In genomic region chr20:54044156-54044555, GRCh38 we compare ENCODE assay signal across 10 cellular contexts. TPM values are rescaled to one million over a fixed set of nuclear protein-coding genes. Genes with fewer than 3 reads are reported as not detected.
DNase-seq lines count a peak whose midpoint lies in the region; ATAC-seq, FAIRE-seq and TF ChIP-seq lines count a peak whose summit lies in the region.
"Had no signal": no experiment of that assay in that cellular context is flagged by ENCODE, and none has a peak within 500 bp of the region (broad histone marks: within the 10 kb centered on the region; RNA-seq: fewer than 3 reads in every experiment).

No MANE protein-coding gene starts in this region.

- TF ChIP-seq CTCF in BJ (IDR thresholded peaks at IDR 0.05; ENCODE audit: insufficient read depth, low read depth, low read length) (no peak), NB4 (IDR thresholded peaks at IDR 0.05; ENCODE audit: low read depth, low read length) (no peak)

- DNase-seq in BJ (ENCODE audit: low read depth), result peak; percentile 64
- DNase-seq in NB4 (ENCODE audit: low read depth), result peak; percentile 28
- DNase-seq in fibroblast of the conjunctiva (ENCODE audit: low read depth), result peak; percentile 62
- no peak for DNase-seq in CD8-positive, alpha-beta memory T cell
- DNase-seq in NCI-H2196 (lab: John Stamatoyannopoulos, UW; ENCODE audit: unreplicated experiment), result no peak
- DNase-seq in NCI-H1694 treated with DMSO at 0.1 percent for 48 hours (lab: John Stamatoyannopoulos, UW), result no peak
- no peak for DNase-seq in small intestine
- DNase-seq: naive B cell had no signal

- CTCF ChIA-PET in BJ (lab: Yijun Ruan, JAX), result no interaction called here
- CTCF ChIA-PET in CD8-positive, alpha-beta memory T cell (lab: Charles Lee), result no interaction called here

- peaks cover 0 to 3% (median 0%) of the 10 kb centered on the region in 5 donors for H3K9me3 Mint-ChIP-seq in CD8-positive, alpha-beta memory T cell

- no peaks in the 10 kb centered on the region for H3K36me3 ChIP-seq in BJ (ENCODE audit: control insufficient read depth, insufficient read depth, low read length)
- no peaks in the 10 kb centered on the region for H3K36me3 ChIP-seq in CD8-positive, alpha-beta memory T cell (ENCODE audit: insufficient read depth, low read length)
- H3K36me3 ChIP-seq in small intestine (ENCODE audit: control insufficient read depth in 2 of 2, insufficient read depth in 2 of 2, low read length in 2 of 2), result no peaks in the 10 kb centered on the region

- H3K36me3 Mint-ChIP-seq in CD8-positive, alpha-beta memory T cell, result peaks cover 0 to 1% (median 0%) of the 10 kb centered on the region in 3 donors

- no peaks in the 10 kb centered on the region for H3K9me3 ChIP-seq in CD8-positive, alpha-beta memory T cell (ENCODE audit: low read length)
- H3K9me3 ChIP-seq in small intestine (ENCODE audit: control insufficient read depth, low read depth), result no peaks in the 10 kb centered on the region

- no peaks in the 10 kb centered on the region for H3K4me1 ChIP-seq in CD8-positive, alpha-beta memory T cell (ENCODE audit: insufficient read depth, low read length)
- no peaks in the 10 kb centered on the region for H3K4me1 ChIP-seq in small intestine (ENCODE audit: control insufficient read depth in 2 of 2, insufficient read depth in 1 of 2, low read depth in 1 of 2, low read length in 1 of 2)

- FAIRE-seq in small intestine (lab: Jason Lieb, UNC), result no peak

- no peak overlapping the region for H3K27ac ChIP-seq in CD8-positive, alpha-beta memory T cell (ENCODE audit: low read depth, low read length)
- H3K27ac ChIP-seq in small intestine (ENCODE audit: low read depth in 1 of 2, low read length in 1 of 2), result no peak overlapping the region

- peak; percentile 59 for ATAC-seq in GM21526 (IDR thresholded peaks at IDR 0.05; ENCODE audit: low FRiP score, unreplicated experiment)

- peaks cover 2 to 9% (median 9%) of the 10 kb centered on the region in 3 donors for H3K4me1 Mint-ChIP-seq in CD8-positive, alpha-beta memory T cell

- H3K27me3 ChIP-seq in BJ (ENCODE audit: control insufficient read depth, insufficient read depth, low read length) (no peaks in the 10 kb centered on the region), small intestine (ENCODE audit: control insufficient read depth in 2 of 2, insufficient read depth in 2 of 2, low read length in 2 of 2) (no peaks in the 10 kb centered on the region)
- H3K27me3 ChIP-seq in CD8-positive, alpha-beta memory T cell (ENCODE audit: insufficient read depth, low read length, poor library complexity, severe bottlenecking), result no peaks in the 10 kb centered on the region

- peaks cover 4 to 6% of the 10 kb centered on the region in 2 donors for H3K27me3 Mint-ChIP-seq in CD8-positive, alpha-beta memory T cell

- H3K4me3 ChIP-seq in BJ (ENCODE audit: low read depth, low read length), result no peak overlapping the region
- no peak overlapping the region for H3K4me3 ChIP-seq in NB4 (ENCODE audit: low read depth, low read length)
- H3K4me3 ChIP-seq in CD8-positive, alpha-beta memory T cell (ENCODE audit: low read length), result no peak overlapping the region
- H3K4me3 ChIP-seq in small intestine (ENCODE audit: low read depth in 1 of 2, low read length in 2 of 2), result no peak overlapping the region
- H3K4me3 ChIP-seq: coronary artery had no signal

- no peak for TF ChIP-seq POLR2A in NB4 (IDR thresholded peaks at IDR 0.05; ENCODE audit: extremely low read depth, insufficient read length)

- no peak overlapping the region for H3K27ac Mint-ChIP-seq in CD8-positive, alpha-beta memory T cell
- H3K27ac Mint-ChIP-seq: naive B cell had no signal

- POLR2A ChIA-PET in BJ (lab: Charles Lee), result no interaction called here
- POLR2A ChIA-PET in CD8-positive, alpha-beta memory T cell (lab: Charles Lee), result no interaction called here

- H3K4me3 Mint-ChIP-seq in CD8-positive, alpha-beta memory T cell, result no peak overlapping the region
- H3K4me3 Mint-ChIP-seq: naive B cell had no signal

RNA-seq across cellular contexts. Expression of gene BCAS1, which starts 26.2 kb away (rescaled TPM):
- polyA plus RNA-seq in BJ (2011; rRNA removed) (not detected in 2 replicates), small intestine (10 to 100 TPM in 2 of 3 donors, 1 to 10 TPM in 1; 5.3 to 43.2 (median 18.4) TPM)
- polyA minus RNA-seq in BJ (2011; rRNA and poly(A)+ RNA removed), result not detected in 2 replicates
- total RNA-seq in CD8-positive, alpha-beta memory T cell, result under 1 TPM; 0.09 to 0.15 TPM
- 0.91 TPM for polyA plus RNA-seq in CD8-positive, alpha-beta memory T cell

Comparison
In these comparisons a context has a peak if more than half of its experiments do, and no peak if none do; other contexts are left out.
1. DNase-seq: peak in BJ (single experiment), NB4 (single experiment) and fibroblast of the conjunctiva (single experiment); none in CD8-positive, alpha-beta memory T cell (0 of 5), NCI-H2196 (single experiment), NCI-H1694 treated with DMSO at 0.1 percent for 48 hours (single experiment) and small intestine (single experiment).